In the genomic region with DNA sequence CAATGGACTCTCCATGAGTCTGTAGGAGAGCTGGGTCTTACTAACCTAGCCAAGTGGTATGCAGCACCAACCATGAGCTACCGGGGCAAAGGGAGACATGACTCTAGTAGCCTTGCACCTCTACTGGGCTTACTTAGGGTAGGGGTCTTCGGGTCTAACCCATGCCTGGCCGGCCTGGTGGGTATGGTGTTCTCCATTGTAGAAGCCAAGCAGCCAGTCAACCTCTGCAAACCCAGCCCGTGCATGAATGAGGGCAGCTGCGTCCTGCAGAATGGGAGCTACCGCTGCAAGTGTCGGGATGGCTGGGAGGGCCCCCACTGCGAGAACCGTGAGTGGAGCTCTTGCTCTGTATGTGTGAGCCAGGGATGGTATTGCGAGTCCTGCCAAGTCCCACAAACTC, we compare ENCODE assay signal across 23 cellular contexts. TPM values are rescaled to one million over a fixed set of nuclear protein-coding genes. Genes with fewer than 3 reads are reported as not detected.
"Had no signal": no experiment of that assay in that cellular context is flagged by ENCODE, and none has a peak within 500 bp of the region (broad histone marks: within the 10 kb centered on the region; RNA-seq: fewer than 3 reads in every experiment).

No MANE protein-coding gene starts in this region.

- DNase-seq: KBM-7, MV-4-11, NCI-H1048, NCI-H1105, NCI-H1417, NCI-H1436 treated with DMSO at 0.1 percent for 48 hours, NCI-H1694, NCI-H187 treated with DMSO at 0.1 percent for 48 hours, NCI-H2029 treated with DMSO at 0.1 percent for 48 hours, NCI-H2171, NCI-H226, NCI-H446, NCI-H510A, NCI-H524 treated with DMSO at 0.1 percent for 48 hours, NCI-H69, NCI-H774, Right ventricle myocardium superior, RPMI8226, SIG-M5, SK-N-SH had no signal

RNA-seq across cellular contexts. Expression of a gene that starts 51.0 kb away (rescaled TPM):
- total RNA-seq: LHCN-M2, MCF 10A, SK-MEL-5 had no signal
- polyA plus RNA-seq: SK-N-SH had no signal
